Comparison of ENCODE assay signal across 22 cellular contexts in the genomic region with DNA sequence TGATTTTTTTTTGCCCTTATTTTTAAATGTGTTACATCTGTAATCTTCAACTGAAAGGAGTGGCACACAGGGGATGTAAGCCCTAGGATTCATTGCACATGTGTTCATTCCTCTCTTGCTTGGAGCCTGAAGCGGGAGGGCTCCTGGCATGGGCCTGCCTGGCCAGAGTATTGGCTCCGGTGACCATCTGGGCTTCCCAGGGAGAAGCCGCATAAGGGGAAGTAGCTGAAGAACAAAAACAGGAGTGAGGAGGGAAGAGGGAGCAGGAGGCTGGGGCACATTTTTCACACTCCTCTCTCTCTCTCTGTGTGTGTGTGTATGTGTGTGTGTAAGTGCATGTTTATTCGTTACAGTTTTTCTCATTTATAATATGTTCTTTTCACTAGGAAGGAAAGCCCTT.
DNase-seq lines count a peak whose midpoint lies in the region; ATAC-seq and TF ChIP-seq lines count a peak whose summit lies in the region.
"Had no signal": no experiment of that assay in that cellular context is flagged by ENCODE, and none has a peak within 500 bp of the region (broad histone marks: within the 10 kb centered on the region; RNA-seq: fewer than 3 reads in every experiment).

No MANE protein-coding gene starts in this region.

- H3K4me1 Mint-ChIP-seq in endothelial cell (ENCODE audit: unreplicated experiment) (no peaks in the 10 kb centered on the region), neural progenitor cell (peaks cover 3% of the 10 kb centered on the region)
- H3K4me1 Mint-ChIP-seq: activated naive CD4-positive, alpha-beta T cell treated with anti-CD3 and anti-CD28 coated beads, Interleukin-2, amount 10 ng/mL, durations not matched to agents 7 days and 5 days; stimulated activated effector memory CD8-positive, alpha-beta T cell treated with anti-CD3 and anti-CD28 coated beads, Interleukin-12 subunit alpha, Interleukin-12 subunit beta, amount 100 ng/mL, for 72 hours had no signal

- H3K4me1 ChIP-seq in neural progenitor cell, result no peaks in the 10 kb centered on the region
- H3K4me1 ChIP-seq: BLaER1 treated with 17β-estradiol and CSF1 and Interleukin-3, amounts not matched to agents 10 nM and 100 nM; body of pancreas; esophagus squamous epithelium; spleen; upper lobe of right lung had no signal

- H3K79me2 ChIP-seq in neural progenitor cell (ENCODE audit: low read depth), result no peaks in the 10 kb centered on the region

- no peaks in the 10 kb centered on the region for H3K9me3 ChIP-seq in neural progenitor cell (ENCODE audit: low read depth)
- H3K9me3 ChIP-seq: BLaER1 treated with 17β-estradiol and CSF1 and Interleukin-3, amounts not matched to agents 10 nM and 100 nM; body of pancreas; esophagus squamous epithelium; spleen; upper lobe of right lung had no signal

- H3K4me2 ChIP-seq in neural progenitor cell, result no peak overlapping the region
- H3K4me2 ChIP-seq: BLaER1 treated with 17β-estradiol and CSF1 and Interleukin-3, amounts not matched to agents 10 nM and 100 nM had no signal

- no peak overlapping the region for H3K4me3 ChIP-seq in neural progenitor cell
- H3K4me3 ChIP-seq: BLaER1 treated with 17β-estradiol and CSF1 and Interleukin-3, amounts not matched to agents 10 nM and 100 nM; body of pancreas; dorsolateral prefrontal cortex; esophagus squamous epithelium; spleen; upper lobe of right lung had no signal

- H3K27me3 Mint-ChIP-seq in endothelial cell (ENCODE audit: unreplicated experiment) (no peaks in the 10 kb centered on the region), neural progenitor cell (ENCODE audit: insufficient read depth, low read depth) (no peaks in the 10 kb centered on the region)
- H3K27me3 Mint-ChIP-seq: activated naive CD4-positive, alpha-beta T cell treated with anti-CD3 and anti-CD28 coated beads, Interleukin-2, amount 10 ng/mL, durations not matched to agents 7 days and 5 days had no signal

- H2AFZ ChIP-seq in neural progenitor cell (replicated peaks), result peak overlapping the region; percentile 69

- DNase-seq in GM03348 (ENCODE audit: low spot score) (peak; percentile 31), NCI-H69 (lab: John Stamatoyannopoulos, UW) (peak; percentile 38), endothelial cell (ENCODE audit: low spot score) (peak; percentile 5), neural progenitor cell (ENCODE audit: low spot score) (peak; percentile 23), NCI-H774 (lab: John Stamatoyannopoulos, UW) (no peak), DMS153 treated with DMSO at 0.1 percent for 48 hours (lab: John Stamatoyannopoulos, UW; ENCODE audit: unreplicated experiment) (no peak)
- DNase-seq in activated CD4-positive, alpha-beta T cell treated with anti-CD3 and anti-CD28 coated beads for 1 hour, result no peak
- DNase-seq: activated CD4-positive, alpha-beta T cell treated with anti-CD3 and anti-CD28 coated beads for 4 hours; activated naive CD4-positive, alpha-beta T cell treated with anti-CD3 and anti-CD28 coated beads, Interleukin-2, amount 10 ng/mL, durations not matched to agents 7 days and 5 days; body of pancreas; esophagus squamous epithelium; Kasumi-1; NCI-H1436; SIG-M5; spleen; T-helper 2 cell; upper lobe of right lung had no signal

- H3F3A ChIP-seq in neural progenitor cell (ENCODE audit: low read depth), result no peaks in the 10 kb centered on the region

- no peaks in the 10 kb centered on the region for H3K27me3 ChIP-seq in neural progenitor cell
- H3K27me3 ChIP-seq: BLaER1 treated with 17β-estradiol and CSF1 and Interleukin-3, amounts not matched to agents 10 nM and 100 nM; body of pancreas; dorsolateral prefrontal cortex; esophagus squamous epithelium; spleen; upper lobe of right lung had no signal

- no peaks in the 10 kb centered on the region for H4K20me1 ChIP-seq in neural progenitor cell (ENCODE audit: low read depth)
- H4K20me1 ChIP-seq: BLaER1 treated with 17β-estradiol and CSF1 and Interleukin-3, amounts not matched to agents 10 nM and 100 nM had no signal

- no peaks in the 10 kb centered on the region for H3K9me3 Mint-ChIP-seq in endothelial cell (ENCODE audit: unreplicated experiment)
- no peaks in the 10 kb centered on the region for H3K9me3 Mint-ChIP-seq in neural progenitor cell

- H3K36me3 Mint-ChIP-seq in endothelial cell (ENCODE audit: low read depth, unreplicated experiment) (no peaks in the 10 kb centered on the region), neural progenitor cell (no peaks in the 10 kb centered on the region)
- H3K36me3 Mint-ChIP-seq: activated naive CD4-positive, alpha-beta T cell treated with anti-CD3 and anti-CD28 coated beads, Interleukin-2, amount 10 ng/mL, durations not matched to agents 7 days and 5 days; stimulated activated effector memory CD8-positive, alpha-beta T cell treated with anti-CD3 and anti-CD28 coated beads, Interleukin-12 subunit alpha, Interleukin-12 subunit beta, amount 100 ng/mL, for 72 hours had no signal

- no peak for ATAC-seq in HG03108 (IDR thresholded peaks at IDR 0.05; ENCODE audit: unreplicated experiment)
- ATAC-seq: body of pancreas; left lobe of liver; stimulated activated effector memory CD8-positive, alpha-beta T cell treated with anti-CD3 and anti-CD28 coated beads, Interleukin-12 subunit alpha, Interleukin-12 subunit beta, amount 100 ng/mL, for 72 hours; upper lobe of right lung had no signal

- H3K27ac ChIP-seq in neural progenitor cell, result no peak overlapping the region
- H3K27ac ChIP-seq: BLaER1 treated with 17β-estradiol and CSF1 and Interleukin-3, amounts not matched to agents 10 nM and 100 nM; body of pancreas; dorsolateral prefrontal cortex; esophagus squamous epithelium; spleen; upper lobe of right lung had no signal

- H3K4me3 Mint-ChIP-seq in endothelial cell (ENCODE audit: unreplicated experiment) (no peak overlapping the region), neural progenitor cell (no peak overlapping the region)
- H3K4me3 Mint-ChIP-seq: activated naive CD4-positive, alpha-beta T cell treated with anti-CD3 and anti-CD28 coated beads, Interleukin-2, amount 10 ng/mL, durations not matched to agents 7 days and 5 days; stimulated activated effector memory CD8-positive, alpha-beta T cell treated with anti-CD3 and anti-CD28 coated beads, Interleukin-12 subunit alpha, Interleukin-12 subunit beta, amount 100 ng/mL, for 72 hours had no signal

- H3K9ac ChIP-seq in neural progenitor cell, result no peak overlapping the region
- H3K9ac ChIP-seq: BLaER1 treated with 17β-estradiol and CSF1 and Interleukin-3, amounts not matched to agents 10 nM and 100 nM had no signal

- H3K27ac Mint-ChIP-seq in endothelial cell (ENCODE audit: unreplicated experiment) (no peak overlapping the region), neural progenitor cell (no peak overlapping the region)
- H3K27ac Mint-ChIP-seq: activated naive CD4-positive, alpha-beta T cell treated with anti-CD3 and anti-CD28 coated beads, Interleukin-2, amount 10 ng/mL, durations not matched to agents 7 days and 5 days; stimulated activated effector memory CD8-positive, alpha-beta T cell treated with anti-CD3 and anti-CD28 coated beads, Interleukin-12 subunit alpha, Interleukin-12 subunit beta, amount 100 ng/mL, for 72 hours had no signal

- TF ChIP-seq CTCF in endothelial cell (IDR thresholded peaks at IDR 0.05; ENCODE audit: unreplicated experiment) (no peak), neural progenitor cell (IDR thresholded peaks at IDR 0.05) (no peak)

- H3K36me3 ChIP-seq in neural progenitor cell, result no peaks in the 10 kb centered on the region
- H3K36me3 ChIP-seq: BLaER1 treated with 17β-estradiol and CSF1 and Interleukin-3, amounts not matched to agents 10 nM and 100 nM; esophagus squamous epithelium; spleen; upper lobe of right lung had no signal

Comparison
In these comparisons a context has a peak if more than half of its experiments do, and no peak if none do; other contexts are left out.
1. DNase-seq: peak in GM03348 (single experiment), NCI-H69 (single experiment), endothelial cell (single experiment) and neural progenitor cell (single experiment); none in NCI-H774 (single experiment), activated CD4-positive, alpha-beta T cell treated with anti-CD3 and anti-CD28 coated beads for 1 hour (single experiment) and DMS153 treated with DMSO at 0.1 percent for 48 hours (single experiment).